In genomic region chr1:198678901-198679329, GRCh38 we compare ENCODE assay signal across 9 cellular contexts. TPM values are rescaled to one million over a fixed set of nuclear protein-coding genes. Genes with fewer than 3 reads are reported as not detected.
DNase-seq lines count a peak whose midpoint lies in the region; ATAC-seq and TF ChIP-seq lines count a peak whose summit lies in the region.
"Had no signal": no experiment of that assay in that cellular context is flagged by ENCODE, and none has a peak within 500 bp of the region (broad histone marks: within the 10 kb centered on the region; RNA-seq: fewer than 3 reads in every experiment).

No MANE protein-coding gene starts in this region.

- H3K4me3 Mint-ChIP-seq in GM23338 (no peak overlapping the region), T-helper 17 cell (peak overlapping the region; percentile 83), neural progenitor cell (peak overlapping the region; percentile 10)

- peak; percentile 22 for ATAC-seq in GM18517 (IDR thresholded peaks at IDR 0.05; ENCODE audit: unreplicated experiment)
- no peak; the same call in 2 of the 3 replicates for ATAC-seq in GM23338
- peak; percentile 8 for ATAC-seq in T-helper 17 cell
- ATAC-seq in HG02623 (IDR thresholded peaks at IDR 0.05; ENCODE audit: unreplicated experiment): no peak
- ATAC-seq in GM21423 (IDR thresholded peaks at IDR 0.05; ENCODE audit: unreplicated experiment): no peak

- H3K27me3 Mint-ChIP-seq in GM23338 (ENCODE audit: insufficient read depth, low read depth, poor library complexity) (peaks cover 1% of the 10 kb centered on the region), T-helper 17 cell (no peaks in the 10 kb centered on the region), neural progenitor cell (ENCODE audit: insufficient read depth, low read depth) (peaks cover 4% of the 10 kb centered on the region)

- no peaks in the 10 kb centered on the region for H3K36me3 ChIP-seq in GM23338 (ENCODE audit: insufficient read depth)
- H3K36me3 ChIP-seq in neural progenitor cell: no peaks in the 10 kb centered on the region
- H3K36me3 ChIP-seq: thoracic aorta had no signal

- no peaks in the 10 kb centered on the region for H3K27me3 ChIP-seq in GM23338 (ENCODE audit: insufficient read depth)
- H3K27me3 ChIP-seq in neural progenitor cell: no peaks in the 10 kb centered on the region

- H3K4me3 ChIP-seq in GM23338 (no peak overlapping the region), neural progenitor cell (no peak overlapping the region)
- H3K4me3 ChIP-seq: thoracic aorta had no signal

- H3F3A ChIP-seq in GM23338 (replicated peaks; ENCODE audit: low read depth): no peaks in the 10 kb centered on the region
- H3F3A ChIP-seq in neural progenitor cell (ENCODE audit: low read depth): peaks cover 3% of the 10 kb centered on the region

- H3K27ac Mint-ChIP-seq in GM23338 (no peak overlapping the region), T-helper 17 cell (peak overlapping the region; percentile 98), neural progenitor cell (peak overlapping the region; percentile 70)

- H3K9me3 Mint-ChIP-seq in GM23338 (no peaks in the 10 kb centered on the region), neural progenitor cell (no peaks in the 10 kb centered on the region)

- H3K4me1 Mint-ChIP-seq in GM23338: peaks cover 19% of the 10 kb centered on the region
- H3K4me1 Mint-ChIP-seq in T-helper 17 cell: peaks cover 61% of the 10 kb centered on the region
- H3K4me1 Mint-ChIP-seq in neural progenitor cell: peaks cover 60% of the 10 kb centered on the region

- H3K36me3 Mint-ChIP-seq in GM23338 (ENCODE audit: low read depth) (no peaks in the 10 kb centered on the region), T-helper 17 cell (ENCODE audit: low read depth) (no peaks in the 10 kb centered on the region), neural progenitor cell (peaks cover 2% of the 10 kb centered on the region)

- no peak overlapping the region for H3K4me2 ChIP-seq in GM23338
- no peak overlapping the region for H3K4me2 ChIP-seq in neural progenitor cell

- H3K79me2 ChIP-seq in GM23338 (replicated peaks; ENCODE audit: insufficient read depth): no peaks in the 10 kb centered on the region
- H3K79me2 ChIP-seq in neural progenitor cell (ENCODE audit: low read depth): no peaks in the 10 kb centered on the region

- H3K27ac ChIP-seq in GM23338 (ENCODE audit: low read depth) (no peak overlapping the region), neural progenitor cell (no peak overlapping the region)
- H3K27ac ChIP-seq: thoracic aorta had no signal

- no peaks in the 10 kb centered on the region for H3K9me2 ChIP-seq in GM23338 (ENCODE audit: insufficient read depth)

- no peak for TF ChIP-seq CTCF in GM23338 (conservative IDR thresholded peaks at IDR 0.05; ENCODE audit: low read depth in 2 of 2)
- no peak for TF ChIP-seq CTCF in neural progenitor cell (IDR thresholded peaks at IDR 0.05)

- H4K20me1 ChIP-seq in GM23338 (replicated peaks; ENCODE audit: insufficient read depth) (no peaks in the 10 kb centered on the region), neural progenitor cell (ENCODE audit: low read depth) (no peaks in the 10 kb centered on the region)

- H3K4me1 ChIP-seq in GM23338 (ENCODE audit: insufficient read depth): peaks cover 8% of the 10 kb centered on the region
- peaks cover 25% of the 10 kb centered on the region for H3K4me1 ChIP-seq in neural progenitor cell

- H3K9me3 ChIP-seq in T-helper 17 cell (ENCODE audit: control insufficient read depth, low read length, poor library complexity, severe bottlenecking) (no peaks in the 10 kb centered on the region), neural progenitor cell (ENCODE audit: low read depth) (no peaks in the 10 kb centered on the region)
- H3K9me3 ChIP-seq: thoracic aorta had no signal

- no peak overlapping the region; the same call in 1 of the 2 replicates for H2AFZ ChIP-seq in GM23338
- H2AFZ ChIP-seq in neural progenitor cell (replicated peaks): no peak overlapping the region

- DNase-seq in GM23338 (ENCODE audit: low spot score): peak; percentile 10
- DNase-seq in T-helper 17 cell: peak in 1 of 3 donors; percentile 29
- no peak for DNase-seq in neural progenitor cell (ENCODE audit: low spot score)
- no peak for DNase-seq in SW480 (ENCODE audit: low spot score)
- DNase-seq in NCI-H2029 (lab: John Stamatoyannopoulos, UW): no peak

- no peak overlapping the region for H3K9ac ChIP-seq in neural progenitor cell

TF ChIP-seq in GM23338, 12 proteins besides CTCF, POLR2A, EP300 and RAD21 (continues in another document):
- no peak for TF ChIP-seq JUNB (IDR thresholded peaks at IDR 0.05; ENCODE audit: unreplicated experiment)
- no peak for TF ChIP-seq STAT1 (IDR thresholded peaks at IDR 0.05; ENCODE audit: unreplicated experiment)
- no peak for TF ChIP-seq ZNF462 (CRISPR knock-in tag; IDR thresholded peaks at IDR 0.05)
- TF ChIP-seq ZNF331 (CRISPR knock-in tag; IDR thresholded peaks at IDR 0.05; ENCODE audit: low read depth): no peak
- TF ChIP-seq ZNF114 (CRISPR knock-in tag; IDR thresholded peaks at IDR 0.05): no peak
- no peak for TF ChIP-seq POLR2AphosphoS5 (IDR thresholded peaks at IDR 0.05; ENCODE audit: low read depth)
- TF ChIP-seq NANOG (IDR thresholded peaks at IDR 0.05; ENCODE audit: borderline replicate concordance): no peak
- no peak for TF ChIP-seq EZH2 (IDR thresholded peaks at IDR 0.05; ENCODE audit: low read depth, unreplicated experiment)

RNA-seq across cellular contexts. Expression of gene PTPRC, which starts 40.1 kb away (rescaled TPM):
- 0.10 TPM in 1 of 2 replicates, not detected in the other for total RNA-seq in GM23338 (2014; rRNA removed; shearing (Covaris generic))
- polyA plus RNA-seq in GM23338 (2016; fragmentation: Nextera tagmentation; extraction: Ambion mirVana): 0.43 and 0.52 TPM in 2 replicates
- 100 to 1,000 TPM; 697 to 813 TPM for total RNA-seq in T-helper 17 cell
- not detected in 2 replicates for total RNA-seq in neural progenitor cell (ENCODE audit: low replicate concordance)

Comparison
In these comparisons a context has a peak if more than half of its experiments do, and no peak if none do; other contexts are left out.
1. ATAC-seq: peak in GM18517 (single experiment) and T-helper 17 cell (single experiment); none in GM23338 (single experiment), HG02623 (single experiment) and GM21423 (single experiment).
2. RNA of gene PTPRC, which starts 40.1 kb away (total RNA-seq): 697 to 813 TPM in T-helper 17 cell; 0.10 TPM in GM23338 and not detected in neural progenitor cell; every median in the first group is over 100 times any median in the second.